Comparison of ENCODE assay signal across 11 cellular contexts in the genomic region with DNA sequence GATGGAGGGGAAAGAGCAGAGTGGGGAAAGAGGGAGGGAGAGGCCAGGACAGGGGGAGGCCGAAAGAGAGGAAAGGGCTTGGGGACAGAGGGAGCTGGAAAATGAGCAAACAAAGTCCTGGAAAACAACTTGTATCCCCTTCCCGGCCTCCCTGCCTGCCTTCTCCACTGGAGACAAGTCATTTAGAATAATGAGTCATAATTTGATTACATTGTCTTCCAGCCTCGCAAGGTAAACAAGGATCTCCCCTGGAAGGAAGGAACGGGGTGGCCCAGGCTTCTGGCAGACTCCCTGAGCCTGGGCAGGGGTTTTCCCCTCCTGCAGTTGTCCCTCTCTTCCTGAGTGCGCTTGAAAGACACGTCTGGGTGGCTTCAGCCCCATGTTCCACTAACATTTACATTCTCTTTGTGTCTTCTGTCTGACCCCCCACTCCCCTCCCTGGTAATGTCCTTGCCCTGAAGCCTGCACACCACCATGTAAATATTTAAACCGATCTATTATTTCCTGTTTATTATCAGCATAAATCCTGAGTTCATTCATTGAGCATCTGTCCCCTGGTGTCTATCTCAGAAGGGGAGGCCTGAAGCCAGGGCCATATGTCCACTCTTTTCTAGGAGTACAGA. TPM values are rescaled to one million over a fixed set of nuclear protein-coding genes. Genes with fewer than 3 reads are reported as not detected.
DNase-seq lines count a peak whose midpoint lies in the region; ATAC-seq and TF ChIP-seq lines count a peak whose summit lies in the region.
"Had no signal": no experiment of that assay in that cellular context is flagged by ENCODE, and none has a peak within 500 bp of the region (broad histone marks: within the 10 kb centered on the region; RNA-seq: fewer than 3 reads in every experiment).

No MANE protein-coding gene starts in this region.

- intact Hi-C loops in colonic mucosa (cut with DNase I): no loop called here

- no peak for ATAC-seq in gastroesophageal sphincter

- no peaks in the 10 kb centered on the region for H3K27me3 ChIP-seq in colonic mucosa
- H3K27me3 ChIP-seq in muscle layer of duodenum (ENCODE audit: low read depth, low read length): no peaks in the 10 kb centered on the region
- no peaks in the 10 kb centered on the region for H3K27me3 ChIP-seq in gastroesophageal sphincter

- H3K27ac ChIP-seq in colonic mucosa (peak overlapping the region; percentile 70), muscle layer of duodenum (ENCODE audit: low read length) (peak overlapping the region; percentile 76), gastroesophageal sphincter (no peak overlapping the region)

- no peaks in the 10 kb centered on the region for H3K36me3 ChIP-seq in colonic mucosa
- H3K36me3 ChIP-seq in muscle layer of duodenum (ENCODE audit: control insufficient read depth in 1 of 2, insufficient read depth in 2 of 2, low read length in 2 of 2): no peaks in the 10 kb centered on the region
- H3K36me3 ChIP-seq in gastroesophageal sphincter: no peaks in the 10 kb centered on the region

- 55 to 64% methylated on average over 5 of the region's 7 CpGs for WGBS in gastroesophageal sphincter (ENCODE audit: low coverage in 1 of 2), 2 donors

- peak overlapping the region in 1 of 2 donors; percentile 57 for H3K9ac ChIP-seq in colonic mucosa (ENCODE audit: low read depth in 2 of 2, low read length in 2 of 2)

- TF ChIP-seq CTCF in colonic mucosa (IDR thresholded peaks at IDR 0.05) (no peak), gastroesophageal sphincter (IDR thresholded peaks at IDR 0.05) (no peak)

- no peak for TF ChIP-seq EP300 in gastroesophageal sphincter (IDR thresholded peaks at IDR 0.05)

- TF ChIP-seq POLR2A in gastroesophageal sphincter (IDR thresholded peaks at IDR 0.05): no peak

- H3K4me3 ChIP-seq in colonic mucosa (no peak overlapping the region), muscle layer of duodenum (ENCODE audit: low read depth in 1 of 2, low read length in 2 of 2) (no peak overlapping the region), gastroesophageal sphincter (no peak overlapping the region)

- H3K9me3 ChIP-seq in colonic mucosa: no peaks in the 10 kb centered on the region
- no peaks in the 10 kb centered on the region for H3K9me3 ChIP-seq in muscle layer of duodenum (ENCODE audit: control insufficient read depth in 1 of 2, low read length in 2 of 2)
- H3K9me3 ChIP-seq in gastroesophageal sphincter: no peaks in the 10 kb centered on the region

- H3K4me1 ChIP-seq in colonic mucosa (peaks cover 16% of the 10 kb centered on the region), muscle layer of duodenum (ENCODE audit: control insufficient read depth in 1 of 2, insufficient read depth in 2 of 2, low read length in 2 of 2) (peaks cover 25 to 30% of the 10 kb centered on the region in 2 donors), gastroesophageal sphincter (peaks cover 3 to 48% (median 30%) of the 10 kb centered on the region in 3 donors)

- DNase-seq in DMS153 (lab: John Stamatoyannopoulos, UW) (peak; percentile 83), NCI-H2029 (lab: John Stamatoyannopoulos, UW) (peak; percentile 47), colonic mucosa (peak; percentile 78), NAMALWA (ENCODE audit: low spot score) (no peak), NCI-H2227 (lab: John Stamatoyannopoulos, UW; ENCODE audit: unreplicated experiment) (no peak)
- DNase-seq in stimulated activated CD4-positive, alpha-beta T cell treated with anti-CD3 and anti-CD28 coated beads, Interleukin-4, amount 100 ng/mL, for 24 hours: no peak
- DNase-seq: activated effector memory CD4-positive, alpha-beta T cell treated with Interleukin-2 at 50 U/mL for 16 hours; stimulated activated CD4-positive, alpha-beta T cell treated with anti-CD3 and anti-CD28 coated beads, Interleukin-1b, Interleukin-23, amount 100 ng/mL, for 48 hours had no signal

RNA-seq across cellular contexts. Expression of gene MRPS18A, which starts 12.1 kb away (rescaled TPM):
- total RNA-seq in colonic mucosa (100 to 1,000 TPM in 1 of 2 donors, 10 to 100 TPM in 1; 83.6 to 120 TPM), gastroesophageal sphincter (10 to 100 TPM; 36.3 to 47.3 (median 38.6) TPM)

RNA-seq across cellular contexts. Expression of gene RSPH9, which starts 54.8 kb away (rescaled TPM):
- total RNA-seq in colonic mucosa (not detected), gastroesophageal sphincter (under 1 TPM in 1 of 4 donors, not detected in 3; 0.16 TPM)
- total RNA-seq: T-helper 1 cell treated with Interleukin-12 subunit alpha and Interleukin-12 subunit beta and Interleukin-4 antibody, amounts not matched to agents 30 ng/mL and 1 ng/mL, for 36 hours had no signal

Comparison
In these comparisons a context has a peak if more than half of its experiments do, and no peak if none do; other contexts are left out.
1. DNase-seq: peak in DMS153 (single experiment), NCI-H2029 (single experiment) and colonic mucosa (single experiment); none in NAMALWA (single experiment), NCI-H2227 (single experiment) and stimulated activated CD4-positive, alpha-beta T cell treated with anti-CD3 and anti-CD28 coated beads, Interleukin-4, amount 100 ng/mL, for 24 hours (single experiment).
2. H3K27ac ChIP-seq: peak in colonic mucosa (single experiment) and muscle layer of duodenum (single experiment); none in gastroesophageal sphincter (0 of 4).